In genomic region chr17:66713533-66714042, GRCh38 we compare ENCODE assay signal across 11 cellular contexts.
DNase-seq lines count a peak whose midpoint lies in the region; ATAC-seq, FAIRE-seq and TF ChIP-seq lines count a peak whose summit lies in the region.
"Had no signal": no experiment of that assay in that cellular context is flagged by ENCODE, and none has a peak within 500 bp of the region (broad histone marks: within the 10 kb centered on the region; RNA-seq: fewer than 3 reads in every experiment).

No MANE protein-coding gene starts in this region.

- peak; percentile 60 for ATAC-seq in GM21529 (IDR thresholded peaks at IDR 0.05; ENCODE audit: unreplicated experiment)
- ATAC-seq in IMR-90 (ENCODE audit: low read depth), result no peak
- ATAC-seq in naive thymus-derived CD8-positive, alpha-beta T cell, result peak in 1 of 2 donors; percentile 8

- FAIRE-seq in kidney (lab: Jason Lieb, UNC), result no peak
- FAIRE-seq: A204.1 had no signal

- peaks cover 3 to 5% of the 10 kb centered on the region in 2 experiments; a peak in 1 of 4 replicates for H3K79me1 ChIP-seq in IMR-90 (ENCODE audit: low read depth in 1 of 2, low read length in 2 of 2)

- H3K9me3 ChIP-seq in IMR-90 (ENCODE audit: control insufficient read depth, insufficient read depth, low read length), result no peaks in the 10 kb centered on the region
- H3K9me3 ChIP-seq in SJCRH30 (replicated peaks), result no peaks in the 10 kb centered on the region
- H3K9me3 ChIP-seq in kidney (ENCODE audit: control insufficient read depth in 1 of 2, low read length in 2 of 2), result no peaks in the 10 kb centered on the region

- H3K9ac ChIP-seq in IMR-90 (ENCODE audit: low read depth, low read length) (no peak overlapping the region), kidney (ENCODE audit: low read length in 2 of 2) (no peak overlapping the region)

- no peak overlapping the region for H2AFZ ChIP-seq in IMR-90 (replicated peaks; ENCODE audit: low read length, poor library complexity)

- no peaks in the 10 kb centered on the region for H3K9me3 Mint-ChIP-seq in naive thymus-derived CD8-positive, alpha-beta T cell
- H3K9me3 Mint-ChIP-seq: activated B cell treated with CpG ODN at 0.5 μM for 24 hours had no signal

- no peaks in the 10 kb centered on the region for H3K27me3 Mint-ChIP-seq in naive thymus-derived CD8-positive, alpha-beta T cell

- H3K56ac ChIP-seq in IMR-90 (ENCODE audit: extremely low read depth, insufficient read depth, low read length), result no peak overlapping the region

- no peak for TF ChIP-seq RAD21 in IMR-90 (IDR thresholded peaks at IDR 0.05; ENCODE audit: low read length)

- H3K27me3 ChIP-seq in IMR-90 (ENCODE audit: control insufficient read depth, insufficient read depth, low read length), result no peaks in the 10 kb centered on the region
- no peaks in the 10 kb centered on the region for H3K27me3 ChIP-seq in SJCRH30

- H4K20me1 ChIP-seq in IMR-90 (ENCODE audit: insufficient read depth, low read length), result peaks cover 7% of the 10 kb centered on the region; the same call in 1 of the 2 replicates

- no peaks in the 10 kb centered on the region for H3K4me1 ChIP-seq in IMR-90 (ENCODE audit: control insufficient read depth, insufficient read depth, low read length)
- H3K4me1 ChIP-seq in SJCRH30, result peaks cover 20% of the 10 kb centered on the region
- H3K4me1 ChIP-seq in kidney (ENCODE audit: control insufficient read depth in 1 of 2, insufficient read depth in 1 of 2, low read depth in 1 of 2, low read length in 2 of 2), result no peaks in the 10 kb centered on the region

- no peak overlapping the region for H4K91ac ChIP-seq in IMR-90 (ENCODE audit: insufficient read depth, low read depth, low read length)

- DNase-seq in NCI-H2227 (lab: John Stamatoyannopoulos, UW; ENCODE audit: unreplicated experiment), result peak; percentile 16
- DNase-seq in NCI-H2227 treated with DMSO at 0.1 percent for 48 hours (lab: John Stamatoyannopoulos, UW), result no peak
- no peak for DNase-seq in IMR-90
- peak in 1 of 10 donors; percentile 13 for DNase-seq in naive thymus-derived CD8-positive, alpha-beta T cell
- no peak for DNase-seq in SJCRH30
- DNase-seq in stimulated activated CD4-positive, alpha-beta T cell treated with anti-CD3 and anti-CD28 coated beads, Interleukin-2, amount 100 ng/mL, for 24 hours, result no peak
- no peak for DNase-seq in kidney
- DNase-seq: activated B cell treated with CpG ODN at 0.5 μM for 24 hours, retina had no signal

- H3K4ac ChIP-seq in IMR-90 (ENCODE audit: low read depth, low read length), result no peak overlapping the region

- H2BK20ac ChIP-seq in IMR-90 (ENCODE audit: low read depth, low read length), result no peak overlapping the region

- peak overlapping the region in 1 of 10 donors; percentile 45 for H3K4me3 Mint-ChIP-seq in naive thymus-derived CD8-positive, alpha-beta T cell
- H3K4me3 Mint-ChIP-seq: activated B cell treated with CpG ODN at 0.5 μM for 24 hours had no signal

- intact Hi-C loops in IMR-90 (cut with micrococcal nuclease) (no loop called here), kidney (cut with DNase I) (no loop called here)

- no peak overlapping the region for H2BK15ac ChIP-seq in IMR-90 (ENCODE audit: low read depth, low read length)

- in situ Hi-C loops in IMR-90 (cut with MboI; ENCODE audit: low sequenced_read_pairs), result no loop called here

- 0 out of 2 replicates have a peak, but pooled peaks cover 2% of the 10 kb centered on the region for H3K9me1 ChIP-seq in IMR-90 (ENCODE audit: insufficient read depth, low read length)

- WGBS in IMR-90 (ENCODE audit: extremely low coverage in 2 of 2, insufficient read length in 1 of 2), 2 experiments, result 97% methylated on average over 4 of the region's 6 CpGs; no CpG with 5 or more reads in 1 of the 2 experiments

- CTCF ChIA-PET in IMR-90 (lab: Yijun Ruan, JAX), result interaction anchor here (0.7 kb wide), 1 partner anchor 513 kb away, joined by 3 read pairs; no protein-coding TSS in a partner anchor

- TF ChIP-seq CTCF in IMR-90 (conservative IDR thresholded peaks at IDR 0.05; ENCODE audit: low read depth, low read length) (no peak), kidney (IDR thresholded peaks at IDR 0.05; ENCODE audit: borderline replicate concordance, extremely low read depth, insufficient read depth) (no peak)

- H3K27ac Mint-ChIP-seq in naive thymus-derived CD8-positive, alpha-beta T cell, result peak overlapping the region in 8 of 10 donors; percentile 10 to 90 (median 46)
- H3K27ac Mint-ChIP-seq: activated B cell treated with CpG ODN at 0.5 μM for 24 hours had no signal

- no TSS peak for BruUV-seq in IMR-90 (replicated peaks; lab: Mats Ljungman, UMichigan)

- no peak overlapping the region for H4K5ac ChIP-seq in IMR-90 (ENCODE audit: low read depth, low read length)

- H3K4me3 ChIP-seq in IMR-90 (ENCODE audit: insufficient read depth, low read depth, low read length) (no peak overlapping the region), SJCRH30 (no peak overlapping the region), kidney (ENCODE audit: low read length in 2 of 2) (no peak overlapping the region)

- dilution Hi-C loops in IMR-90 (cut with HindIII; ENCODE audit: low sequenced_read_pairs, unreplicated experiment), result no loop called here

- no peak overlapping the region for H2BK5ac ChIP-seq in IMR-90 (ENCODE audit: low read depth, low read length, poor library complexity, severe bottlenecking)

- TF ChIP-seq POLR2A in IMR-90 (IDR thresholded peaks at IDR 0.05; ENCODE audit: low read depth, low read length), result no peak

- H4K8ac ChIP-seq in IMR-90 (ENCODE audit: low read depth in 2 of 2, low read length in 2 of 2), result no peak overlapping the region

- no peak overlapping the region for H3K18ac ChIP-seq in IMR-90 (ENCODE audit: low read depth, low read length)

- peak overlapping the region; percentile 33 for H2AK9ac ChIP-seq in IMR-90 (replicated peaks; ENCODE audit: low read depth, low read length, poor library complexity)

- H2BK120ac ChIP-seq in IMR-90 (ENCODE audit: low read depth, low read length), result no peak overlapping the region

- H3K27ac ChIP-seq in IMR-90 (ENCODE audit: insufficient read depth, low read length), result no peak overlapping the region
- H3K27ac ChIP-seq in SJCRH30, result no peak overlapping the region
- H3K27ac ChIP-seq in kidney (ENCODE audit: low read depth in 2 of 2, low read length in 2 of 2), result no peak overlapping the region

- H3K36me3 Mint-ChIP-seq in naive thymus-derived CD8-positive, alpha-beta T cell, result peaks cover 0 to 30% (median 24%) of the 10 kb centered on the region in 3 donors

- POLR2A ChIA-PET in IMR-90 (lab: Charles Lee; ENCODE audit: unreplicated experiment), result no interaction called here
- POLR2A ChIA-PET in naive thymus-derived CD8-positive, alpha-beta T cell (lab: Charles Lee), result no interaction called here

- H3K4me1 Mint-ChIP-seq in naive thymus-derived CD8-positive, alpha-beta T cell, result peaks cover 8 to 49% (median 32%) of the 10 kb centered on the region in 4 donors
- H3K4me1 Mint-ChIP-seq: activated B cell treated with CpG ODN at 0.5 μM for 24 hours had no signal

- no peak overlapping the region for H3K14ac ChIP-seq in IMR-90 (replicated peaks; ENCODE audit: low read depth, low read length)

- H3K36me3 ChIP-seq in IMR-90 (ENCODE audit: control insufficient read depth, insufficient read depth, low read length), result peaks cover 10% of the 10 kb centered on the region
- H3K36me3 ChIP-seq in SJCRH30, result no peaks in the 10 kb centered on the region
- peaks cover 0 to 4% of the 10 kb centered on the region in 2 donors for H3K36me3 ChIP-seq in kidney (ENCODE audit: control insufficient read depth in 1 of 2, insufficient read depth in 2 of 2, low read length in 2 of 2)

- H2AK5ac ChIP-seq in IMR-90 (ENCODE audit: low read depth, low read length), result no peak overlapping the region

- no peak overlapping the region for H3K23ac ChIP-seq in IMR-90 (ENCODE audit: low read depth, low read length)

- H3K4me2 ChIP-seq in IMR-90 (ENCODE audit: low read depth, low read length), result no peak overlapping the region

TF ChIP-seq in IMR-90, 13 proteins besides CTCF, POLR2A, EP300 and RAD21:
- TF ChIP-seq RCOR1 (IDR thresholded peaks at IDR 0.05; ENCODE audit: insufficient replicate concordance, low read length), result no peak
- TF ChIP-seq MAFK (IDR thresholded peaks at IDR 0.05; ENCODE audit: low read depth, low read length), result no peak
- no peak for TF ChIP-seq MXI1 (IDR thresholded peaks at IDR 0.05; ENCODE audit: borderline replicate concordance, low read depth, low read length)
- TF ChIP-seq SMC3 (IDR thresholded peaks at IDR 0.05; ENCODE audit: low read depth, low read length), result no peak
- no peak for TF ChIP-seq MAZ (IDR thresholded peaks at IDR 0.05; ENCODE audit: borderline replicate concordance, low read depth, low read length)
- TF ChIP-seq CHD1 (IDR thresholded peaks at IDR 0.05; ENCODE audit: low read depth, low read length), result no peak
- TF ChIP-seq RFX5 (IDR thresholded peaks at IDR 0.05; ENCODE audit: low read depth, low read length), result no peak
- TF ChIP-seq BHLHE40 (IDR thresholded peaks at IDR 0.05; ENCODE audit: low read depth, low read length), result no peak
- TF ChIP-seq, protein P1, sequence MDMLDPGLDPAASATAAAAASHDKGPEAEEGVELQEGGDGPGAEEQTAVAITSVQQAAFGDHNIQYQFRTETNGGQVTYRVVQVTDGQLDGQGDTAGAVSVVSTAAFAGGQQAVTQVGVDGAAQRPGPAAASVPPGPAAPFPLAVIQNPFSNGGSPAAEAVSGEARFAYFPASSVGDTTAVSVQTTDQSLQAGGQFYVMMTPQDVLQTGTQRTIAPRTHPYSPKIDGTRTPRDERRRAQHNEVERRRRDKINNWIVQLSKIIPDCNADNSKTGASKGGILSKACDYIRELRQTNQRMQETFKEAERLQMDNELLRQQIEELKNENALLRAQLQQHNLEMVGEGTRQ (IDR thresholded peaks at IDR 0.05; ENCODE audit: low read depth, low read length), result no peak
- no peak for TF ChIP-seq NFE2L2 (IDR thresholded peaks at IDR 0.05; ENCODE audit: low read depth, low read length)
- no peak for TF ChIP-seq FOS (IDR thresholded peaks at IDR 0.05; ENCODE audit: low read depth, low read length)
